ENCODE assay signal across 8 cellular contexts in genomic region chr19:5170329-5170745, GRCh38.
DNase-seq lines count a peak whose midpoint lies in the region; ATAC-seq and TF ChIP-seq lines count a peak whose summit lies in the region.

No MANE protein-coding gene starts in this region.

- H3K27me3 ChIP-seq in prostate gland (replicated peaks; ENCODE audit: insufficient read depth) = no peaks in the 10 kb centered on the region

- no peaks in the 10 kb centered on the region for H3K9me3 ChIP-seq in prostate gland

- H3K27ac Mint-ChIP-seq in activated CD4-positive, alpha-beta T cell treated with anti-CD3 and anti-CD28 coated beads, Interleukin-2, amount 10 ng/mL, durations not matched to agents 24 days and 14 days = no peak overlapping the region
- H3K27ac Mint-ChIP-seq in endothelial cell (ENCODE audit: unreplicated experiment) = no peak overlapping the region

- H3K4me1 Mint-ChIP-seq in activated CD4-positive, alpha-beta T cell treated with anti-CD3 and anti-CD28 coated beads, Interleukin-2, amount 10 ng/mL, durations not matched to agents 24 days and 14 days = no peaks in the 10 kb centered on the region
- no peaks in the 10 kb centered on the region for H3K4me1 Mint-ChIP-seq in endothelial cell (ENCODE audit: unreplicated experiment)

- H3K4me3 Mint-ChIP-seq in activated CD4-positive, alpha-beta T cell treated with anti-CD3 and anti-CD28 coated beads, Interleukin-2, amount 10 ng/mL, durations not matched to agents 24 days and 14 days = no peak overlapping the region
- no peak overlapping the region for H3K4me3 Mint-ChIP-seq in endothelial cell (ENCODE audit: unreplicated experiment)

- 71% methylated on average over 4 of the region's 4 CpGs for WGBS in prostate gland

- no peaks in the 10 kb centered on the region for H3K36me3 ChIP-seq in prostate gland

- intact Hi-C loops in activated CD4-positive, alpha-beta T cell treated with anti-CD3 and anti-CD28 coated beads, Interleukin-2, amount 10 ng/mL, durations not matched to agents 24 days and 14 days (cut with micrococcal nuclease) = no loop called here
- intact Hi-C loops in prostate gland (cut with DNase I) = no loop called here

- no peak for TF ChIP-seq POLR2A in prostate gland (IDR thresholded peaks at IDR 0.05)

- H3K4me1 ChIP-seq in prostate gland (replicated peaks) = no peaks in the 10 kb centered on the region

- ATAC-seq in GM18870 (IDR thresholded peaks at IDR 0.05; ENCODE audit: unreplicated experiment) (no peak), HG03097 (IDR thresholded peaks at IDR 0.05; ENCODE audit: low FRiP score, unreplicated experiment) (no peak)

- TF ChIP-seq CTCF in endothelial cell (IDR thresholded peaks at IDR 0.05; ENCODE audit: unreplicated experiment) (peak; percentile 51), prostate gland (IDR thresholded peaks at IDR 0.05) (peak in 2 of 4 experiments; percentile 30 to 37)

- no peaks in the 10 kb centered on the region for H3K27me3 Mint-ChIP-seq in activated CD4-positive, alpha-beta T cell treated with anti-CD3 and anti-CD28 coated beads, Interleukin-2, amount 10 ng/mL, durations not matched to agents 24 days and 14 days
- H3K27me3 Mint-ChIP-seq in endothelial cell (ENCODE audit: unreplicated experiment) = peaks cover 3% of the 10 kb centered on the region

- no peak overlapping the region for H3K27ac ChIP-seq in prostate gland

- no peak overlapping the region for H3K4me3 ChIP-seq in prostate gland

- DNase-seq in NCI-H2029 (lab: John Stamatoyannopoulos, UW) (peak; percentile 10), NCI-H2029 treated with DMSO at 0.1 percent for 48 hours (lab: John Stamatoyannopoulos, UW) (no peak), endothelial cell (ENCODE audit: low spot score) (peak; percentile 34), prostate gland (ENCODE audit: low spot score) (no peak)
- DNase-seq in activated CD4-positive, alpha-beta T cell treated with anti-CD3 and anti-CD28 coated beads, Interleukin-2, amount 10 ng/mL, durations not matched to agents 24 days and 14 days = peak; percentile 87
- peak; percentile 10 to 38 (median 28) for DNase-seq in stimulated activated CD4-positive, alpha-beta T cell treated with anti-CD3 and anti-CD28 coated beads, Interleukin-1b, Interleukin-23, amount 100 ng/mL, for 24 hours (ENCODE audit: low read depth in 4 of 4, low spot score in 1 of 4)

- H3K9me3 Mint-ChIP-seq in activated CD4-positive, alpha-beta T cell treated with anti-CD3 and anti-CD28 coated beads, Interleukin-2, amount 10 ng/mL, durations not matched to agents 24 days and 14 days = no peaks in the 10 kb centered on the region
- no peaks in the 10 kb centered on the region for H3K9me3 Mint-ChIP-seq in endothelial cell (ENCODE audit: unreplicated experiment)

- no peaks in the 10 kb centered on the region for H3K36me3 Mint-ChIP-seq in activated CD4-positive, alpha-beta T cell treated with anti-CD3 and anti-CD28 coated beads, Interleukin-2, amount 10 ng/mL, durations not matched to agents 24 days and 14 days (ENCODE audit: low read depth)
- no peaks in the 10 kb centered on the region for H3K36me3 Mint-ChIP-seq in endothelial cell (ENCODE audit: low read depth, unreplicated experiment)

Comparison
In these comparisons a context has a peak if more than half of its experiments do, and no peak if none do; other contexts are left out.
1. DNase-seq: peak in NCI-H2029 (single experiment), activated CD4-positive, alpha-beta T cell treated with anti-CD3 and anti-CD28 coated beads, Interleukin-2, amount 10 ng/mL, durations not matched to agents 24 days and 14 days (single experiment), endothelial cell (single experiment) and stimulated activated CD4-positive, alpha-beta T cell treated with anti-CD3 and anti-CD28 coated beads, Interleukin-1b, Interleukin-23, amount 100 ng/mL, for 24 hours (4 of 4); none in NCI-H2029 treated with DMSO at 0.1 percent for 48 hours (single experiment) and prostate gland (single experiment).